ENCODE assay signal across 8 cellular contexts in genomic region chr6:83431545-83432165, GRCh38. TPM values are rescaled to one million over a fixed set of nuclear protein-coding genes. Genes with fewer than 3 reads are reported as not detected.
DNase-seq lines count a peak whose midpoint lies in the region; ATAC-seq, FAIRE-seq and TF ChIP-seq lines count a peak whose summit lies in the region.

No MANE protein-coding gene starts in this region.

- no peaks in the 10 kb centered on the region for H3K9me2 ChIP-seq in SK-N-SH

- peak overlapping the region; percentile 73; the same call in 1 of the 2 replicates for H2BK12ac ChIP-seq in H1 (ENCODE audit: low read depth, low read length)

- H2BK5ac ChIP-seq in H1 (ENCODE audit: low read depth, low read length) = peak overlapping the region; percentile 57; the same call in 1 of the 2 replicates

- 90% methylated on average over 15 of the region's 19 CpGs for WGBS in SK-N-SH (ENCODE audit: low lambda C conversion rate)
- WGBS in H1 (ENCODE audit: extremely low coverage in 1 of 2, insufficient coverage in 1 of 2, insufficient read length in 1 of 2, insufficient replicate concordance in 2 of 2, low coverage in 1 of 2, low lambda C conversion rate in 2 of 2, missing lambda C conversion rate in 1 of 2), 2 experiments = 67% methylated on average over 19 of the region's 19 CpGs; no CpG with 5 or more reads in 1 of the 2 experiments

- CTCF ChIA-PET in SK-N-SH (lab: Yijun Ruan, JAX) = interaction anchor here (1.4 to 1.6 kb wide), 3 partner anchors 9 to 81 kb away, joined by 3 to 5 read pairs (median 5); partner anchors contain the start of gene PRSS35
- CTCF ChIA-PET in H1 (lab: Charles Lee; ENCODE audit: partially characterized antibody) = interaction anchor here (1.0 to 1.6 kb wide), 2 partner anchors 15 to 80 kb away, joined by 4 read pairs; partner anchors contain the start of gene PRSS35

- H3K79me2 ChIP-seq in SK-N-SH (ENCODE audit: insufficient read depth) (peaks cover 10% of the 10 kb centered on the region), H1 (ENCODE audit: control insufficient read depth in 1 of 2, insufficient read depth in 2 of 2, low read length in 2 of 2) (0 out of 4 replicates have a peak, but pooled peaks cover 0 to 5% of the 10 kb centered on the region in 2 experiments)

- no peak overlapping the region for H2BK120ac ChIP-seq in H1 (replicated peaks; ENCODE audit: low read depth, low read length)

- H3K9ac ChIP-seq in SK-N-SH (no peak overlapping the region), H1 (replicated peaks in 1 of 4; ENCODE audit: extremely low read depth in 1 of 4, low read depth in 3 of 4, low read length in 3 of 4) (no peak overlapping the region), mucosa of rectum (ENCODE audit: low read depth in 1 of 2, low read length in 2 of 2) (peak overlapping the region in 1 of 2 donors; percentile 69)

- peaks cover 2% of the 10 kb centered on the region; the same call in 1 of the 2 replicates for H3K23me2 ChIP-seq in H1 (ENCODE audit: low read depth, low read length)

- H3K4me3 ChIP-seq in SK-N-SH (ENCODE audit: low read depth in 2 of 2, low read length in 1 of 2) (peak overlapping the region in 1 of 2 experiments; percentile 86; a peak in 2 of 4 replicates), H1 (ENCODE audit: extremely low read depth in 1 of 4, insufficient read depth in 2 of 4, low read depth in 3 of 4, low read length in 4 of 4) (peak overlapping the region; percentile 50 to 66 (median 56)), mucosa of rectum (ENCODE audit: low read length in 2 of 2) (peak overlapping the region; percentile 64 to 75)

- H3K36me3 ChIP-seq in SK-N-SH (replicated peaks in 1 of 2; ENCODE audit: control insufficient read depth in 1 of 2, insufficient read depth in 2 of 2, low read length in 1 of 2) (peaks cover 0 to 4% of the 10 kb centered on the region in 2 experiments), H1 (ENCODE audit: control insufficient read depth in 2 of 4, insufficient read depth in 4 of 4, low read length in 3 of 4) (no peaks in the 10 kb centered on the region), mucosa of rectum (ENCODE audit: control insufficient read depth in 2 of 2, insufficient read depth in 2 of 2, low read length in 2 of 2) (no peaks in the 10 kb centered on the region)

- H3K4me1 ChIP-seq in SK-N-SH (ENCODE audit: control insufficient read depth in 1 of 2, insufficient read depth in 2 of 2, low read depth in 1 of 2, low read length in 1 of 2) (peaks cover 0 to 5% of the 10 kb centered on the region in 2 experiments; a peak in 3 of 4 replicates), H1 (replicated peaks in 1 of 4; ENCODE audit: control insufficient read depth in 3 of 4, insufficient read depth in 4 of 4, low read length in 3 of 4) (peaks cover 0 to 9% (median 6%) of the 10 kb centered on the region in 4 experiments; a peak in 6 of 7 replicates), mucosa of rectum (ENCODE audit: control insufficient read depth in 2 of 2, insufficient read depth in 2 of 2, low read length in 2 of 2) (peaks cover 17 to 24% of the 10 kb centered on the region in 2 donors)

- in situ Hi-C loops in ACHN (cut with HindIII; ENCODE audit: low pct_ligation_motif_present, low pct_unique_long_range_greater_than_20kb, low sequenced_read_pairs) = no loop called here

- DNase-seq in SK-N-SH = no peak
- no peak for DNase-seq in H1 (ENCODE audit: low read depth in 1 of 2, low spot score in 2 of 2)
- no peak for DNase-seq in GM19239 (ENCODE audit: insufficient read length, low spot score)
- DNase-seq in ACHN = no peak
- no peak for DNase-seq in SIG-M5 (lab: John Stamatoyannopoulos, UW)
- DNase-seq in UCSD-AML1 (lab: John Stamatoyannopoulos, UW; ENCODE audit: unreplicated experiment) = no peak

- H3K9me3 ChIP-seq in SK-N-SH = no peaks in the 10 kb centered on the region
- H3K9me3 ChIP-seq in H1 (ENCODE audit: insufficient read depth in 2 of 2, low read depth in 1 of 2, low read length in 1 of 2) = no peaks in the 10 kb centered on the region
- H3K9me3 ChIP-seq in mucosa of rectum (ENCODE audit: control insufficient read depth in 2 of 2, low read length in 2 of 2) = no peaks in the 10 kb centered on the region

- no peak overlapping the region for H3K56ac ChIP-seq in H1 (replicated peaks; ENCODE audit: insufficient read length, low read depth, low read length)

- peak overlapping the region; percentile 20 for H4K91ac ChIP-seq in H1 (replicated peaks; ENCODE audit: insufficient read length, low read length)

- H3K18ac ChIP-seq in H1 (ENCODE audit: extremely low read depth, low read length) = peak overlapping the region; percentile 86

- H3K27me3 ChIP-seq in SK-N-SH (ENCODE audit: insufficient read depth) (no peaks in the 10 kb centered on the region), H1 (replicated peaks in 1 of 4; ENCODE audit: control insufficient read depth in 3 of 4, extremely low read depth in 1 of 4, insufficient read depth in 3 of 4, low read length in 3 of 4) (peaks cover 0 to 4% (median 0%) of the 10 kb centered on the region in 4 experiments; a peak in 1 of 7 replicates), mucosa of rectum (ENCODE audit: control insufficient read depth in 2 of 2, insufficient read depth in 2 of 2, low read length in 2 of 2) (no peaks in the 10 kb centered on the region)

- TF ChIP-seq CTCF in SK-N-SH (IDR thresholded peaks at IDR 0.05) (no peak), H1 (IDR thresholded peaks at IDR 0.05; ENCODE audit: control extremely low read depth in 1 of 3, insufficient read depth in 1 of 3, low read depth in 1 of 3, low read length in 3 of 3) (no peak)

- no peak overlapping the region for H3K14ac ChIP-seq in H1 (ENCODE audit: insufficient read length)

- TF ChIP-seq EP300 in SK-N-SH (IDR thresholded peaks at IDR 0.05; ENCODE audit: borderline replicate concordance in 1 of 2, low read depth in 1 of 2, low read length in 1 of 2) (no peak), H1 (IDR thresholded peaks at IDR 0.05; ENCODE audit: borderline replicate concordance in 1 of 2, low read depth in 2 of 2, low read length in 2 of 2) (no peak)

- H4K8ac ChIP-seq in H1 (ENCODE audit: extremely low read depth, insufficient read depth, low read length) = peak overlapping the region; percentile 95; the same call in 1 of the 2 replicates

- FAIRE-seq in H1 (lab: Jason Lieb, UNC) = no peak
- FAIRE-seq in GM19239 (lab: Jason Lieb, UNC) = no peak

- H4K20me1 ChIP-seq in SK-N-SH (ENCODE audit: insufficient read depth) (no peaks in the 10 kb centered on the region), H1 (replicated peaks in 1 of 2; ENCODE audit: control insufficient read depth in 1 of 2, insufficient read depth in 2 of 2, low read length in 2 of 2) (no peaks in the 10 kb centered on the region)

- H3K23ac ChIP-seq in H1 (ENCODE audit: insufficient read length) = no peak overlapping the region

- H4K5ac ChIP-seq in H1 (ENCODE audit: insufficient read length, low read depth, low read length) = no peak overlapping the region

- no peak overlapping the region for H3K4ac ChIP-seq in H1 (replicated peaks; ENCODE audit: insufficient read length, low read depth, low read length)

- no peak; a peak in 1 of 3 replicates for TF ChIP-seq POLR2A in H1 (IDR thresholded peaks at IDR 0.05; ENCODE audit: control extremely low read depth in 1 of 2, low read depth in 2 of 2, low read length in 2 of 2)

- H2AK5ac ChIP-seq in H1 (ENCODE audit: low read depth, low read length) = no peak overlapping the region

- H3K27ac ChIP-seq in SK-N-SH (ENCODE audit: low read depth in 2 of 2, low read length in 1 of 2) (peak overlapping the region in 1 of 2 experiments; percentile 77; a peak in 1 of 4 replicates), H1 (ENCODE audit: low read depth, low read length) (no peak overlapping the region), mucosa of rectum (ENCODE audit: low read depth in 2 of 2, low read length in 2 of 2) (peak overlapping the region; percentile 74 to 83)

- H2BK20ac ChIP-seq in H1 (ENCODE audit: low read length) = peak overlapping the region; percentile 49; the same call in 1 of the 2 replicates

- H3K4me2 ChIP-seq in SK-N-SH = no peak overlapping the region
- H3K4me2 ChIP-seq in H1 (ENCODE audit: insufficient read depth in 1 of 2, low read depth in 2 of 2, low read length in 2 of 2) = peak overlapping the region; percentile 81 to 95

- H3K79me1 ChIP-seq in H1 (ENCODE audit: low read depth, low read length) = no peaks in the 10 kb centered on the region

- 0 out of 2 replicates have a peak overlapping the region, but pooled peaks have one; percentile 32 for H2BK15ac ChIP-seq in H1 (ENCODE audit: low read length)

- peak overlapping the region; percentile 98 for H2AFZ ChIP-seq in SK-N-SH (ENCODE audit: low read depth)
- H2AFZ ChIP-seq in H1 (ENCODE audit: low read length) = peak overlapping the region; percentile 84; the same call in 1 of the 2 replicates

- ATAC-seq in SK-N-SH treated with all-trans-retinoic acid at 6 μM for 48 hours = no peak

- POLR2A ChIA-PET in SK-N-SH (lab: Yijun Ruan, JAX) (no interaction called here), H1 (lab: Charles Lee; ENCODE audit: partially characterized antibody) (interaction anchor here (0.6 to 1.1 kb wide), 2 partner anchors 11 to 30 kb away, joined by 3 read pairs; no protein-coding TSS in a partner anchor)

- H3F3A ChIP-seq in SK-N-SH (replicated peaks; ENCODE audit: insufficient read depth) = peaks cover 4% of the 10 kb centered on the region

- no peak for TF ChIP-seq RAD21 in SK-N-SH (IDR thresholded peaks at IDR 0.05; ENCODE audit: low read length)
- no peak for TF ChIP-seq RAD21 in H1 (IDR thresholded peaks at IDR 0.05 in 1 of 2, conservative IDR thresholded peaks at IDR 0.05 in 1 of 2; ENCODE audit: low read depth in 2 of 2, low read length in 2 of 2)

TF ChIP-seq in SK-N-SH, 30 proteins besides CTCF, POLR2A, EP300 and RAD21 (continues in another document):
- TF ChIP-seq JUND (IDR thresholded peaks at IDR 0.05) (no peak), FOSL2 (IDR thresholded peaks at IDR 0.05; ENCODE audit: borderline replicate concordance, low read depth) (no peak)

TF ChIP-seq in H1, 55 proteins besides CTCF, POLR2A, EP300 and RAD21 (continues in another document):
- TF ChIP-seq KDM5A (IDR thresholded peaks at IDR 0.05; ENCODE audit: low read length) (no peak), SP1 (IDR thresholded peaks at IDR 0.05; ENCODE audit: low read depth, low read length) (no peak), MAFK (IDR thresholded peaks at IDR 0.05; ENCODE audit: low read depth, low read length) (peak; percentile 88), BRCA1 (IDR thresholded peaks at IDR 0.05; ENCODE audit: low read depth, low read length) (no peak)

RNA-seq across cellular contexts. Expression of gene ME1, which starts 0.8 kb away (rescaled TPM):
- polyA plus RNA-seq in SK-N-SH (2012; rRNA removed) = 4.7 and 4.9 TPM in 2 replicates
- polyA plus RNA-seq in SK-N-SH (2012; cell fraction: cytosol; rRNA removed) = 8.7 and 9.2 TPM in 2 replicates
- polyA plus RNA-seq in SK-N-SH (2012; cell fraction: nucleus; rRNA removed) = 3.0 and 6.7 TPM in 2 replicates
- total RNA-seq in H1 (2021; fragmentation: NEBNext Ultra II Directional; extraction: Animal tissue kit (Norgen Biotek cat#: 25700)) = 3.9 and 4.2 TPM in 2 replicates
- 0.69 and 1.3 TPM in 2 replicates for polyA plus RNA-seq in H1 (2011; rRNA removed)
- 1.0 TPM for polyA plus RNA-seq in H1 (2011; cell fraction: cytosol; rRNA removed)
- 0.74 TPM for polyA plus RNA-seq in H1 (2011; cell fraction: nucleus; rRNA removed)
- polyA plus RNA-seq in H1 (2012, experiment 1 of 2) = 2.7 to 3.2 TPM (median 2.8 TPM) in 4 replicates
- polyA plus RNA-seq in H1 (2012, experiment 2 of 2) = 0.70 TPM
- polyA plus RNA-seq in H1 (2013, experiment 1 of 2) = 4.2 TPM
- polyA plus RNA-seq in H1 (2013, experiment 2 of 2) = 4.2 TPM
- polyA minus RNA-seq in H1 (2011; rRNA and poly(A)+ RNA removed) = 1.9 and 2.3 TPM in 2 replicates
- 1.4 TPM for polyA minus RNA-seq in H1 (2011; cell fraction: cytosol; rRNA and poly(A)+ RNA removed)
- 4.0 TPM for polyA minus RNA-seq in H1 (2011; cell fraction: nucleus; rRNA and poly(A)+ RNA removed)
